In the genomic region with DNA sequence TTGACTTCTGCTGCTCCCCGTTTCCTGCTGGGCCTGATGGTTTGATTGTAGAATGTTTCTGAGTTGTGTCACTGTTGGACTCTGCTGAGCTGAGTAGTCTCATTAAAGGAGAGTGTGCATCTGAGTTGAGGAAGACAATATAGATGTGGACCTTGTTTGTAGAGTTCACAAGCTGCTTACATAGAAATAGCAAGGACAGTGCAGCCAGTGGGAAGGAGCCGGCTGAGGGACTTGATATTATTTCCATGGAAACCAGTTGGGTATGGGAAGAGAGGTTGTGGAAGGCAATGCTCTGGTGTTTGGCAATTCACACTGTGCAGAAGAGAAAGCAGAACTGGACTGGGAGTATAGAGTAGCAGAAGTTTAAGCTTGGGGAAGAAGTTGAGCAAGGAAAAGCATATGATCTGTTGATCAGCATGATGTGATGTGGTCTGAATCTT, we compare ENCODE assay signal across 9 cellular contexts. TPM values are rescaled to one million over a fixed set of nuclear protein-coding genes. Genes with fewer than 3 reads are reported as not detected.
A peak's percentile ranks its signal among the peaks of the same experiment; 100 is the strongest.
DNase-seq lines count a peak whose midpoint lies in the region; ATAC-seq and TF ChIP-seq lines count a peak whose summit lies in the region.
"Had no signal": no experiment of that assay in that cellular context is flagged by ENCODE, and none has a peak within 500 bp of the region (broad histone marks: within the 10 kb centered on the region; RNA-seq: fewer than 3 reads in every experiment).

No MANE protein-coding gene starts in this region.

- peaks cover 70% of the 10 kb centered on the region for H3K4me1 Mint-ChIP-seq in activated CD4-positive, alpha-beta memory T cell treated with anti-CD3 and anti-CD28 coated beads, Interleukin-2, amount 10 ng/mL, durations not matched to agents 7 days and 5 days

- H3K36me3 Mint-ChIP-seq in activated CD4-positive, alpha-beta memory T cell treated with anti-CD3 and anti-CD28 coated beads, Interleukin-2, amount 10 ng/mL, durations not matched to agents 7 days and 5 days (ENCODE audit: low read depth), result peaks cover 6% of the 10 kb centered on the region

- 60% methylated on average over 2 of the region's 2 CpGs for WGBS in hepatocyte (ENCODE audit: low lambda C conversion rate, missing lambda C conversion rate)

- H3K9me3 Mint-ChIP-seq in activated CD4-positive, alpha-beta memory T cell treated with anti-CD3 and anti-CD28 coated beads, Interleukin-2, amount 10 ng/mL, durations not matched to agents 7 days and 5 days, result peaks cover 2% of the 10 kb centered on the region

- peak; percentile 12 for ATAC-seq in Right ventricle myocardium inferior
- ATAC-seq in upper lobe of right lung, result peak; percentile 69

- CTCF ChIA-PET in activated CD4-positive, alpha-beta memory T cell treated with anti-CD3 and anti-CD28 coated beads, Interleukin-2, amount 10 ng/mL, durations not matched to agents 7 days and 5 days (lab: Charles Lee), result interaction anchor here (0.6 to 3.3 kb wide), 3 partner anchors 10 to 281 kb away, joined by 3 to 14 read pairs (median 8); no protein-coding TSS in a partner anchor

- H3K79me2 ChIP-seq in hepatocyte, result peaks cover 100% of the 10 kb centered on the region

- no peaks in the 10 kb centered on the region for H3K9me3 ChIP-seq in right atrium auricular region
- H3K9me3 ChIP-seq in hepatocyte (ENCODE audit: low read depth), result no peaks in the 10 kb centered on the region
- no peaks in the 10 kb centered on the region for H3K9me3 ChIP-seq in upper lobe of right lung

- no peaks in the 10 kb centered on the region for H3K27me3 ChIP-seq in right atrium auricular region
- H3K27me3 ChIP-seq in hepatocyte, result no peaks in the 10 kb centered on the region
- no peaks in the 10 kb centered on the region for H3K27me3 ChIP-seq in upper lobe of right lung

- no peaks in the 10 kb centered on the region for H3K36me3 ChIP-seq in right atrium auricular region
- no peaks in the 10 kb centered on the region for H3K36me3 ChIP-seq in hepatocyte (replicated peaks; ENCODE audit: insufficient read depth, low read depth)
- no peaks in the 10 kb centered on the region for H3K36me3 ChIP-seq in upper lobe of right lung

- H3K27ac Mint-ChIP-seq in activated CD4-positive, alpha-beta memory T cell treated with anti-CD3 and anti-CD28 coated beads, Interleukin-2, amount 10 ng/mL, durations not matched to agents 7 days and 5 days, result peak overlapping the region; percentile 89

- peak overlapping the region; percentile 18 for H3K4me2 ChIP-seq in hepatocyte

- peak overlapping the region in 1 of 2 donors; percentile 7 for H3K27ac ChIP-seq in right atrium auricular region
- H3K27ac ChIP-seq in hepatocyte, result peak overlapping the region; percentile 26
- H3K27ac ChIP-seq in upper lobe of right lung, result peak overlapping the region; percentile 66

- H3K4me3 Mint-ChIP-seq in activated CD4-positive, alpha-beta memory T cell treated with anti-CD3 and anti-CD28 coated beads, Interleukin-2, amount 10 ng/mL, durations not matched to agents 7 days and 5 days, result no peak overlapping the region

- TF ChIP-seq CTCF in right atrium auricular region (IDR thresholded peaks at IDR 0.05) (no peak), hepatocyte (IDR thresholded peaks at IDR 0.05; ENCODE audit: poor library complexity) (no peak), upper lobe of right lung (IDR thresholded peaks at IDR 0.05) (no peak)

- H3K9me2 ChIP-seq in hepatocyte (replicated peaks; ENCODE audit: insufficient read depth), result no peaks in the 10 kb centered on the region

- H3K4me3 ChIP-seq in right atrium auricular region, result no peak overlapping the region
- H3K4me3 ChIP-seq in hepatocyte, result no peak overlapping the region
- no peak overlapping the region for H3K4me3 ChIP-seq in upper lobe of right lung

- POLR2A ChIA-PET in activated CD4-positive, alpha-beta memory T cell treated with anti-CD3 and anti-CD28 coated beads, Interleukin-2, amount 10 ng/mL, durations not matched to agents 7 days and 5 days (lab: Charles Lee), result interaction anchor here (0.7 to 7.2 kb wide), 7 partner anchors 12 to 479 kb away, joined by 3 to 89 read pairs (median 7); a partner anchor contains a TSS

- no peak overlapping the region for H2AFZ ChIP-seq in hepatocyte

- no peaks in the 10 kb centered on the region for H3K27me3 Mint-ChIP-seq in activated CD4-positive, alpha-beta memory T cell treated with anti-CD3 and anti-CD28 coated beads, Interleukin-2, amount 10 ng/mL, durations not matched to agents 7 days and 5 days

- intact Hi-C loops in Right ventricle myocardium inferior (cut with DNase I), result loop anchor here (5.0 kb wide), 1 partner anchor 44 kb away; no protein-coding TSS in a partner anchor
- intact Hi-C loops in upper lobe of right lung (cut with DNase I), result no loop called here

- H4K20me1 ChIP-seq in hepatocyte (ENCODE audit: insufficient read depth, poor library complexity, severe bottlenecking), result peaks cover 98% of the 10 kb centered on the region

- H3K4me1 ChIP-seq in right atrium auricular region (peaks cover 0 to 89% of the 10 kb centered on the region in 2 donors), hepatocyte (ENCODE audit: insufficient read depth) (peaks cover 49% of the 10 kb centered on the region), upper lobe of right lung (peaks cover 92% of the 10 kb centered on the region)

- DNase-seq in Right ventricle myocardium inferior (ENCODE audit: missing footprints), result peak; percentile 75
- DNase-seq in right atrium auricular region (ENCODE audit: low spot score), result no peak
- DNase-seq in activated CD4-positive, alpha-beta memory T cell treated with anti-CD3 and anti-CD28 coated beads, Interleukin-2, amount 10 ng/mL, durations not matched to agents 7 days and 5 days, result no peak
- no peak for DNase-seq in hepatocyte (ENCODE audit: low spot score)
- DNase-seq in upper lobe of right lung, result no peak
- no peak for DNase-seq in NCI-H1436 treated with DMSO at 0.1 percent for 48 hours (lab: John Stamatoyannopoulos, UW)
- no peak for DNase-seq in NCI-H226
- DNase-seq in ureter (ENCODE audit: low spot score), result no peak
- DNase-seq: NCI-H82 had no signal

RNA-seq across cellular contexts. Expression of a gene that starts 14.8 kb away (rescaled TPM):
- 63.1 TPM for total RNA-seq in Right ventricle myocardium inferior
- total RNA-seq in right atrium auricular region, result 10 to 100 TPM; 47.9 to 48.9 TPM
- 10 to 100 TPM; 66.9 to 70.9 TPM for total RNA-seq in activated CD4-positive, alpha-beta memory T cell treated with anti-CD3 and anti-CD28 coated beads, Interleukin-2, amount 10 ng/mL, durations not matched to agents 7 days and 5 days
- 105 and 132 TPM in 2 replicates for total RNA-seq in hepatocyte
- 56.1 and 61.2 TPM in 2 replicates for polyA plus RNA-seq in hepatocyte
- 144 TPM for total RNA-seq in upper lobe of right lung
- 87.3 TPM for total RNA-seq in ureter
